ENCODE assay signal across 19 cellular contexts in genomic region chr20:58094698-58095097, GRCh38.
DNase-seq lines count a peak whose midpoint lies in the region; ATAC-seq, FAIRE-seq and TF ChIP-seq lines count a peak whose summit lies in the region.
"Had no signal": no experiment of that assay in that cellular context is flagged by ENCODE, and none has a peak within 500 bp of the region (broad histone marks: within the 10 kb centered on the region; RNA-seq: fewer than 3 reads in every experiment).

No MANE protein-coding gene starts in this region.

- H2BK5ac ChIP-seq in H9 (ENCODE audit: insufficient read length, low read length): no peak overlapping the region

- peaks cover 0 to 3% of the 10 kb centered on the region in 2 experiments; a peak in 1 of 5 replicates for H3K9me3 Mint-ChIP-seq in H9
- H3K9me3 Mint-ChIP-seq: HFFc6 had no signal

- H3K27ac Mint-ChIP-seq in H9: no peak overlapping the region; a peak in 1 of 7 replicates
- H3K27ac Mint-ChIP-seq: CD4-positive, alpha-beta memory T cell; GM23338; HFFc6 had no signal

- no peak overlapping the region for H2AK5ac ChIP-seq in H9 (ENCODE audit: insufficient read length, low read length)

- H4K91ac ChIP-seq in H9 (ENCODE audit: insufficient read length, low read depth, low read length): peak overlapping the region; percentile 25

- peak; percentile 7 for DNase-seq in H9
- no peak for DNase-seq in HTR-8/SVneo (ENCODE audit: insufficient read length, low spot score)
- DNase-seq in left lobe of liver (ENCODE audit: low spot score): peak; percentile 10
- DNase-seq in stimulated activated CD8-positive, alpha-beta memory T cell treated with anti-CD3 and anti-CD28 coated beads, Interleukin-4, amount 100 ng/mL, for 48 hours: peak; percentile 7
- DNase-seq in UCSD-AML1 (lab: John Stamatoyannopoulos, UW; ENCODE audit: unreplicated experiment): no peak
- DNase-seq in activated CD4-positive, alpha-beta T cell treated with anti-CD3 and anti-CD28 coated beads, Interleukin-2, amount 50 U/mL, for 4 hours: no peak
- no peak for DNase-seq in cerebellum (ENCODE audit: low spot score)
- DNase-seq: C1 segment of cervical spinal cord; Calu3; CD4-positive, alpha-beta memory T cell; COR-L47; DMS53; GF-D8; HFFc6 had no signal

- no peak overlapping the region for H2BK20ac ChIP-seq in H9 (ENCODE audit: low read depth, low read length, poor library complexity, severe bottlenecking)

- H3K79me2 ChIP-seq in H9 (ENCODE audit: insufficient read depth, low read length): no peaks in the 10 kb centered on the region

- FAIRE-seq in HTR-8/SVneo (lab: Jason Lieb, UNC): peak; percentile 20
- FAIRE-seq: GM12891, GM18507 had no signal

- no peak overlapping the region for H3K9ac ChIP-seq in H9 (ENCODE audit: extremely low read depth, insufficient read length, low read length)

- no peak overlapping the region for H4K5ac ChIP-seq in H9 (ENCODE audit: insufficient read length, low read depth, low read length)

- H3K4ac ChIP-seq in H9 (ENCODE audit: low read depth, low read length): no peak overlapping the region; the same call in 1 of the 2 replicates

- H2BK12ac ChIP-seq in H9 (ENCODE audit: insufficient read length, low read depth, low read length): no peak overlapping the region

- WGBS in H9 (ENCODE audit: extremely low coverage, insufficient read length, low lambda C conversion rate): no CpG with 5 or more reads among the region's 4 CpGs

- peaks cover 0 to 4% of the 10 kb centered on the region in 2 experiments; a peak in 2 of 4 replicates for H3K4me1 Mint-ChIP-seq in H9
- H3K4me1 Mint-ChIP-seq: CD4-positive, alpha-beta memory T cell; GM23338 had no signal

- no peak overlapping the region for H2BK15ac ChIP-seq in H9 (ENCODE audit: low read depth, low read length)

- no peaks in the 10 kb centered on the region for H3K27me3 ChIP-seq in H9 (ENCODE audit: insufficient read depth, low read length)

- no peak for ATAC-seq in left lobe of liver
- no peak for ATAC-seq in GM19397 (IDR thresholded peaks at IDR 0.05; ENCODE audit: unreplicated experiment)
- ATAC-seq: GM23338 had no signal

- H3T11ph ChIP-seq in H9 (ENCODE audit: low read length): no peak overlapping the region

- H3K23ac ChIP-seq in H9 (ENCODE audit: insufficient read length, low read depth, low read length): no peak overlapping the region

- H3K4me2 ChIP-seq in H9 (ENCODE audit: insufficient read depth, insufficient read length, low read length): no peak overlapping the region
- H3K4me2 ChIP-seq: GM23338 had no signal

- H3K79me1 ChIP-seq in H9 (ENCODE audit: insufficient read depth, low read depth, low read length, poor library complexity, severe bottlenecking): no peaks in the 10 kb centered on the region

- H3K27ac ChIP-seq in H9 (ENCODE audit: insufficient read length, low read depth, low read length): no peak overlapping the region

- no peak overlapping the region for H3K14ac ChIP-seq in H9 (ENCODE audit: insufficient read depth, low read length)

- H4K20me1 ChIP-seq in H9 (ENCODE audit: control insufficient read depth, insufficient read depth, insufficient read length): no peaks in the 10 kb centered on the region

- H3K27me3 Mint-ChIP-seq in H9 (ENCODE audit: low read depth): peaks cover 4% of the 10 kb centered on the region

- H2AFZ ChIP-seq in H9 (ENCODE audit: low read length): no peak overlapping the region
- H2AFZ ChIP-seq: GM23338 had no signal

- no peaks in the 10 kb centered on the region for H3K4me1 ChIP-seq in H9 (ENCODE audit: insufficient read depth, low read length)
- H3K4me1 ChIP-seq: HAP-1 had no signal

- no peak overlapping the region for H4K8ac ChIP-seq in H9 (replicated peaks; ENCODE audit: insufficient read length, low read depth, low read length)

- H3K4me3 Mint-ChIP-seq in H9: no peak overlapping the region
- H3K4me3 Mint-ChIP-seq: CD4-positive, alpha-beta memory T cell; GM23338; HFFc6 had no signal

- H3K56ac ChIP-seq in H9 (ENCODE audit: insufficient read length, low read depth, low read length): no peak overlapping the region

- TF ChIP-seq CTCF in H9 (conservative IDR thresholded peaks at IDR 0.05): no peak

- no peaks in the 10 kb centered on the region for H3K23me2 ChIP-seq in H9 (ENCODE audit: insufficient read length, low read depth, low read length, poor library complexity, severe bottlenecking)

- H3K18ac ChIP-seq in H9 (ENCODE audit: insufficient read length, low read depth, low read length): no peak overlapping the region

- no peaks in the 10 kb centered on the region; a peak in 2 of 7 replicates for H3K36me3 Mint-ChIP-seq in H9 (ENCODE audit: insufficient read depth in 1 of 3, low read depth in 3 of 3)
- H3K36me3 Mint-ChIP-seq: CD4-positive, alpha-beta memory T cell had no signal

- no peak overlapping the region for H2BK120ac ChIP-seq in H9 (ENCODE audit: low read depth, low read length, poor library complexity, severe bottlenecking)

- H3K9me3 ChIP-seq in H9 (ENCODE audit: control insufficient read depth, low read depth, low read length): no peaks in the 10 kb centered on the region
- H3K9me3 ChIP-seq: HAP-1 had no signal

Comparison
In these comparisons a context has a peak if more than half of its experiments do, and no peak if none do; other contexts are left out.
1. DNase-seq: peak in H9 (single experiment), left lobe of liver (single experiment) and stimulated activated CD8-positive, alpha-beta memory T cell treated with anti-CD3 and anti-CD28 coated beads, Interleukin-4, amount 100 ng/mL, for 48 hours (single experiment); none in HTR-8/SVneo (single experiment), UCSD-AML1 (single experiment), activated CD4-positive, alpha-beta T cell treated with anti-CD3 and anti-CD28 coated beads, Interleukin-2, amount 50 U/mL, for 4 hours (0 of 2) and cerebellum (single experiment).